Comparison of ENCODE assay signal across 3 cellular contexts in genomic region chr12:2897418-2897817, GRCh38.
TF ChIP-seq lines count a peak whose summit lies in the region.

No MANE protein-coding gene starts in this region.

TF ChIP-seq in HepG2, 621 proteins besides CTCF, POLR2A, EP300 and RAD21:
- no peak for TF ChIP-seq ZNF816 (CRISPR knock-in tag; IDR thresholded peaks at IDR 0.05; ENCODE audit: borderline replicate concordance)
- TF ChIP-seq KLF11 (CRISPR knock-in tag; IDR thresholded peaks at IDR 0.05): no peak
- TF ChIP-seq MLLT10 (CRISPR knock-in tag; IDR thresholded peaks at IDR 0.05): no peak
- TF ChIP-seq ZNF121 (CRISPR knock-in tag; IDR thresholded peaks at IDR 0.05): peak; percentile 38; the same call in 1 of the 2 replicates
- no peak for TF ChIP-seq ZNF34 (CRISPR knock-in tag; IDR thresholded peaks at IDR 0.05; ENCODE audit: borderline replicate concordance)

TF ChIP-seq in HEK293, 187 proteins besides CTCF, POLR2A, EP300 and RAD21:
- TF ChIP-seq IKZF3 (tag by site-specific recombination; IDR thresholded peaks at IDR 0.05) (no peak), ZNF121 (tag by site-specific recombination; IDR thresholded peaks at IDR 0.05) (peak; percentile 78)

TF ChIP-seq in WTC11, 78 proteins besides CTCF, POLR2A, EP300 and RAD21:
- peak; percentile 86 for TF ChIP-seq ZNF121 (CRISPR knock-in tag; IDR thresholded peaks at IDR 0.05)
- no peak for TF ChIP-seq STAT6 (CRISPR knock-in tag; conservative IDR thresholded peaks at IDR 0.05; ENCODE audit: low read depth)
TF ChIP-seq in WTC11: peak in this region for 1.
